In the genomic region with DNA sequence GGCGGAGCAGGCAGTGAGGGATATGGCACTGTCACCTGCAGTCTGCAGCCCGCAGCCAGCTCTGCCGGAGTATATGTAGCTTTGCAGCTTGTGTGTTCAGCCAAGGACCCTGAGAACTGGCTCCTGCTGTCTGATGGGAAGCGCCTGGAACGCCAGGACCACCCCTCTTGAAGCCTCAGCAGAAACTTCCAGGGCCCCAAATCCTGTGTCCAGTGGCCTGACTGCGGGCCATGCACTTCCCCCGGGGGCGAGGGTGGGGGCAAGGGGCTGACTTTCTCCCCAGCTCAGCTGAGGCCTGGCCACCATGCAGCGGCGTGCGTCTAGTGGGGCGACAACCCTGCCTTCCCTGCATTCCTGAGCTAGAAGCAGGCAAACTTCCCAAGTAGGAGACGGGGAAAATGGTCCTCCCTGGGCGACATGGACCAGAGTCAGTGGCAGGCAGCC, we compare ENCODE assay signal across 8 cellular contexts.
A peak's percentile ranks its signal among the peaks of the same experiment; 100 is the strongest.
DNase-seq lines count a peak whose midpoint lies in the region; ATAC-seq and TF ChIP-seq lines count a peak whose summit lies in the region.

No MANE protein-coding gene starts in this region.

- TF ChIP-seq CTCF in HFF-Myc (IDR thresholded peaks at IDR 0.05; ENCODE audit: low read depth, low read length, missing control alignments) = no peak

- no peak for ATAC-seq in stimulated activated effector memory CD8-positive, alpha-beta T cell treated with anti-CD3 and anti-CD28 coated beads, Interleukin-12 subunit alpha, Interleukin-12 subunit beta, amount 100 ng/mL, for 72 hours
- no peak for ATAC-seq in HG03520 (IDR thresholded peaks at IDR 0.05; ENCODE audit: unreplicated experiment)
- ATAC-seq in HG03565 (IDR thresholded peaks at IDR 0.05; ENCODE audit: unreplicated experiment) = no peak

- peaks cover 72% of the 10 kb centered on the region for H3K36me3 Mint-ChIP-seq in stimulated activated effector memory CD8-positive, alpha-beta T cell treated with anti-CD3 and anti-CD28 coated beads, Interleukin-12 subunit alpha, Interleukin-12 subunit beta, amount 100 ng/mL, for 72 hours

- peak overlapping the region; percentile 79 for H3K4me3 Mint-ChIP-seq in stimulated activated effector memory CD8-positive, alpha-beta T cell treated with anti-CD3 and anti-CD28 coated beads, Interleukin-12 subunit alpha, Interleukin-12 subunit beta, amount 100 ng/mL, for 72 hours

- DNase-seq in HFF-Myc (ENCODE audit: extremely low read depth, low read depth) = no peak
- DNase-seq in activated T-cell treated with anti-CD3 and anti-CD28 coated beads, Interleukin-2, amount 50 U/mL, for 48 hours = peak; percentile 31 to 36
- no peak for DNase-seq in stimulated activated effector memory CD8-positive, alpha-beta T cell treated with anti-CD3 and anti-CD28 coated beads, Interleukin-12 subunit alpha, Interleukin-12 subunit beta, amount 100 ng/mL, for 72 hours (ENCODE audit: low spot score in 2 of 2)
- no peak for DNase-seq in RKO (ENCODE audit: low spot score)
- DNase-seq in NCI-H748 treated with DMSO at 0.1 percent for 48 hours (lab: John Stamatoyannopoulos, UW) = no peak

- H3K4me3 ChIP-seq in HFF-Myc (replicated peaks; ENCODE audit: low read depth, low read length) = peak overlapping the region; percentile 75
- H3K4me3 ChIP-seq in iPS-11a (ENCODE audit: low read depth, low read length) = peak overlapping the region; percentile 72

- no peaks in the 10 kb centered on the region for H3K9me3 Mint-ChIP-seq in stimulated activated effector memory CD8-positive, alpha-beta T cell treated with anti-CD3 and anti-CD28 coated beads, Interleukin-12 subunit alpha, Interleukin-12 subunit beta, amount 100 ng/mL, for 72 hours

- peaks cover 65% of the 10 kb centered on the region for H3K4me1 Mint-ChIP-seq in stimulated activated effector memory CD8-positive, alpha-beta T cell treated with anti-CD3 and anti-CD28 coated beads, Interleukin-12 subunit alpha, Interleukin-12 subunit beta, amount 100 ng/mL, for 72 hours

- H3K27ac Mint-ChIP-seq in stimulated activated effector memory CD8-positive, alpha-beta T cell treated with anti-CD3 and anti-CD28 coated beads, Interleukin-12 subunit alpha, Interleukin-12 subunit beta, amount 100 ng/mL, for 72 hours = peak overlapping the region; percentile 89

Comparison
In these comparisons a context has a peak if more than half of its experiments do, and no peak if none do; other contexts are left out.
1. DNase-seq: peak in activated T-cell treated with anti-CD3 and anti-CD28 coated beads, Interleukin-2, amount 50 U/mL, for 48 hours (2 of 2); none in HFF-Myc (single experiment), stimulated activated effector memory CD8-positive, alpha-beta T cell treated with anti-CD3 and anti-CD28 coated beads, Interleukin-12 subunit alpha, Interleukin-12 subunit beta, amount 100 ng/mL, for 72 hours (0 of 2), RKO (single experiment) and NCI-H748 treated with DMSO at 0.1 percent for 48 hours (single experiment).